1 cellular context compared by ENCODE assay signal in genomic region chr7:65469919-65470558, GRCh38.
TF ChIP-seq lines count a peak whose summit lies in the region.

No MANE protein-coding gene starts in this region.

TF ChIP-seq in HepG2, 621 proteins besides CTCF, POLR2A, EP300 and RAD21 (continued from another document):
- TF ChIP-seq ARNT2 (CRISPR knock-in tag; IDR thresholded peaks at IDR 0.05; ENCODE audit: low read depth): peak; percentile 66; the same call in 1 of the 2 replicates
- TF ChIP-seq ZXDC (CRISPR knock-in tag; IDR thresholded peaks at IDR 0.05): peak; percentile 54; the same call in 1 of the 2 replicates
- 0 out of 2 replicates have a peak, but pooled peaks have one; percentile 29 for TF ChIP-seq ZNF615 (CRISPR knock-in tag; IDR thresholded peaks at IDR 0.05; ENCODE audit: borderline replicate concordance)
- peak; percentile 49; the same call in 1 of the 2 replicates for TF ChIP-seq ZSCAN5A (CRISPR knock-in tag; IDR thresholded peaks at IDR 0.05; ENCODE audit: borderline replicate concordance)
- peak; percentile 53; the same call in 1 of the 2 replicates for TF ChIP-seq PITX1 (CRISPR knock-in tag; IDR thresholded peaks at IDR 0.05)
- peak; percentile 81 for TF ChIP-seq ZSCAN29 (CRISPR knock-in tag; conservative IDR thresholded peaks at IDR 0.05)
- peak; percentile 85 for TF ChIP-seq CBFB (CRISPR knock-in tag; IDR thresholded peaks at IDR 0.05)
- TF ChIP-seq KAT8 (CRISPR knock-in tag; IDR thresholded peaks at IDR 0.05): peak; percentile 49
- peak; percentile 56; the same call in 1 of the 2 replicates for TF ChIP-seq POGK (CRISPR knock-in tag; conservative IDR thresholded peaks at IDR 0.05)
- TF ChIP-seq PATZ1 (CRISPR knock-in tag; IDR thresholded peaks at IDR 0.05): peak; percentile 71
- peak; percentile 80; the same call in 1 of the 2 replicates for TF ChIP-seq NFKB2 (CRISPR knock-in tag; IDR thresholded peaks at IDR 0.05; ENCODE audit: borderline replicate concordance)
TF ChIP-seq in HepG2: peak in this region for 207; not testable (repeated sequence) for 414.
